ENCODE assay signal across 8 cellular contexts in the genomic region with DNA sequence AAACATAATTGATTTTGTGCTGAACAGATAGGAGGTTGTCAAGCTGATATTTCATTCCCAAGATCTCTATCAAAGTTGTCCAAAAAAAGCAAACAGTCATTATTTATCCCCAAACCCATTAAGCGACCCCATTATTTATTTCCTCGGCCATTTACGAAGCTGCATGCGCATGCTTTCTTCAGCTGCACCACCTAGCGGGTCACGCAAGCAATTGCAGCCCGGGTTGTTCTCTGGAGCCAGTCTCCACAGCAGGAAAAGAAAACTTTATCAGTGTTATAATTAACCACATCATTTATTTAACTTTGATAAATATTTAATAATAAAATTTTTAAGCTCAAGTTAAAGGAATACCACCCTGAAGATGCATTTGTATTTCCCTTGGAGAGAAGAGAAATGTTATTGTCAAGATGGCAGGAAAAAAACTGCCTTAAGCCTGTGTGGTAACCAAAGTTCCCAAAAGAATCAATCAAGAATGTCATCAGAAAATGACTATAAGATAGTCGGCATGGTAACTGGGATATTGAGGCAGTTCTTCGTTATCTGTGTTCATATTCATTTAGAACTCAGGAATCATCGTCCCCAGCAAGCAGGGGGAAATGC.
A peak's percentile ranks its signal among the peaks of the same experiment; 100 is the strongest.
DNase-seq lines count a peak whose midpoint lies in the region; ATAC-seq and TF ChIP-seq lines count a peak whose summit lies in the region.

No MANE protein-coding gene starts in this region.

- H2AFZ ChIP-seq in OCI-LY1 (ENCODE audit: low read length): no peak overlapping the region

- no peak overlapping the region for H3K9ac ChIP-seq in OCI-LY1 (ENCODE audit: low read length)

- H3K79me2 ChIP-seq in OCI-LY1 (ENCODE audit: insufficient read depth, low read length): no peaks in the 10 kb centered on the region

- ATAC-seq in CD4-positive, alpha-beta T cell (ENCODE audit: poor library complexity): no peak
- ATAC-seq in GM19023 (IDR thresholded peaks at IDR 0.05; ENCODE audit: unreplicated experiment) (peak; percentile 62), HG03139 (IDR thresholded peaks at IDR 0.05; ENCODE audit: unreplicated experiment) (peak; percentile 80), esophagus mucosa (no peak)

- H3K27ac ChIP-seq in CD4-positive, alpha-beta T cell (ENCODE audit: low read depth, low read length): no peak overlapping the region
- H3K27ac ChIP-seq in OCI-LY1 (ENCODE audit: low read depth, low read length, poor library complexity, severe bottlenecking): no peak overlapping the region

- H3K9me3 ChIP-seq in CD4-positive, alpha-beta T cell (ENCODE audit: control insufficient read depth, low read length): no peaks in the 10 kb centered on the region
- H3K9me3 ChIP-seq in OCI-LY1 (ENCODE audit: low read length): no peaks in the 10 kb centered on the region

- DNase-seq in CD4-positive, alpha-beta T cell: peak in 8 of 10 experiments; percentile 3 to 42 (median 8)
- peak in 3 of 4 experiments; percentile 1 to 3 (median 2) for DNase-seq in activated naive CD4-positive, alpha-beta T cell (lab: John Stamatoyannopoulos, UW)
- peak; percentile 35 for DNase-seq in globus pallidus (ENCODE audit: low spot score)
- DNase-seq in renal cortical epithelial cell (ENCODE audit: low read depth): peak; percentile 31

- H3K9me2 ChIP-seq in OCI-LY1 (ENCODE audit: low read depth, low read length): no peaks in the 10 kb centered on the region

- no peaks in the 10 kb centered on the region for H4K20me1 ChIP-seq in OCI-LY1 (ENCODE audit: insufficient read depth, low read length)

- no peaks in the 10 kb centered on the region for H3K4me1 ChIP-seq in OCI-LY1 (ENCODE audit: insufficient read depth, low read length, severe bottlenecking)

- H3K36me3 ChIP-seq in OCI-LY1 (ENCODE audit: insufficient read depth, low read length): no peaks in the 10 kb centered on the region

- H3K4me2 ChIP-seq in OCI-LY1 (ENCODE audit: low read length): no peak overlapping the region

- CTCF ChIA-PET in CD4-positive, alpha-beta T cell (lab: Charles Lee): interaction anchor here (0.7 to 1.2 kb wide), 2 partner anchors 23 to 46 kb away, joined by 4 read pairs; no protein-coding TSS in a partner anchor

- no peaks in the 10 kb centered on the region for H3K36me3 Mint-ChIP-seq in CD4-positive, alpha-beta T cell (ENCODE audit: low read depth)

- H3K9me3 Mint-ChIP-seq in CD4-positive, alpha-beta T cell: no peaks in the 10 kb centered on the region

- TF ChIP-seq CTCF in CD4-positive, alpha-beta T cell (IDR thresholded peaks at IDR 0.05): peak; percentile 96
- peak; percentile 91 for TF ChIP-seq CTCF in OCI-LY1 (IDR thresholded peaks at IDR 0.05; ENCODE audit: low read length)

- H3K4me1 Mint-ChIP-seq in CD4-positive, alpha-beta T cell (ENCODE audit: low read depth): peaks cover 11% of the 10 kb centered on the region

- no peak overlapping the region for H3K4me3 ChIP-seq in OCI-LY1 (ENCODE audit: low read depth, low read length, poor library complexity, severe bottlenecking)

- H3K4me3 Mint-ChIP-seq in CD4-positive, alpha-beta T cell: peak overlapping the region; percentile 67

- H3F3A ChIP-seq in OCI-LY1 (ENCODE audit: insufficient read depth, low read length): no peaks in the 10 kb centered on the region

- peaks cover 9% of the 10 kb centered on the region for H3K27me3 ChIP-seq in CD4-positive, alpha-beta T cell (ENCODE audit: control insufficient read depth, insufficient read depth, low read length)
- H3K27me3 ChIP-seq in OCI-LY1 (ENCODE audit: insufficient read depth, low read length): no peaks in the 10 kb centered on the region

- intact Hi-C loops in CD4-positive, alpha-beta T cell (cut with DNase I, micrococcal nuclease): loop anchor here in 1 of 2 experiments (10.0 kb wide), 2 partner anchors 62 to 1078 kb away; no protein-coding TSS in a partner anchor

- peaks cover 9% of the 10 kb centered on the region for H3K27me3 Mint-ChIP-seq in CD4-positive, alpha-beta T cell

- no peak overlapping the region for H3K27ac Mint-ChIP-seq in CD4-positive, alpha-beta T cell

- POLR2A ChIA-PET in CD4-positive, alpha-beta T cell (lab: Charles Lee): no interaction called here

Comparison
In these comparisons a context has a peak if more than half of its experiments do, and no peak if none do; other contexts are left out.
1. ATAC-seq: peak in GM19023 (single experiment) and HG03139 (single experiment); none in CD4-positive, alpha-beta T cell (single experiment) and esophagus mucosa (single experiment).
2. Peak in every context shown above with its lines, with median percentiles within 50 percentile points of each other: DNase-seq.